In genomic region chr3:62277470-62277869, GRCh38 we compare ENCODE assay signal across 1 cellular context.
TF ChIP-seq lines count a peak whose summit lies in the region.

No MANE protein-coding gene starts in this region.

TF ChIP-seq in SK-N-SH, 30 proteins besides CTCF, POLR2A, EP300 and RAD21 (continued from another document):
- TF ChIP-seq, protein P1, sequence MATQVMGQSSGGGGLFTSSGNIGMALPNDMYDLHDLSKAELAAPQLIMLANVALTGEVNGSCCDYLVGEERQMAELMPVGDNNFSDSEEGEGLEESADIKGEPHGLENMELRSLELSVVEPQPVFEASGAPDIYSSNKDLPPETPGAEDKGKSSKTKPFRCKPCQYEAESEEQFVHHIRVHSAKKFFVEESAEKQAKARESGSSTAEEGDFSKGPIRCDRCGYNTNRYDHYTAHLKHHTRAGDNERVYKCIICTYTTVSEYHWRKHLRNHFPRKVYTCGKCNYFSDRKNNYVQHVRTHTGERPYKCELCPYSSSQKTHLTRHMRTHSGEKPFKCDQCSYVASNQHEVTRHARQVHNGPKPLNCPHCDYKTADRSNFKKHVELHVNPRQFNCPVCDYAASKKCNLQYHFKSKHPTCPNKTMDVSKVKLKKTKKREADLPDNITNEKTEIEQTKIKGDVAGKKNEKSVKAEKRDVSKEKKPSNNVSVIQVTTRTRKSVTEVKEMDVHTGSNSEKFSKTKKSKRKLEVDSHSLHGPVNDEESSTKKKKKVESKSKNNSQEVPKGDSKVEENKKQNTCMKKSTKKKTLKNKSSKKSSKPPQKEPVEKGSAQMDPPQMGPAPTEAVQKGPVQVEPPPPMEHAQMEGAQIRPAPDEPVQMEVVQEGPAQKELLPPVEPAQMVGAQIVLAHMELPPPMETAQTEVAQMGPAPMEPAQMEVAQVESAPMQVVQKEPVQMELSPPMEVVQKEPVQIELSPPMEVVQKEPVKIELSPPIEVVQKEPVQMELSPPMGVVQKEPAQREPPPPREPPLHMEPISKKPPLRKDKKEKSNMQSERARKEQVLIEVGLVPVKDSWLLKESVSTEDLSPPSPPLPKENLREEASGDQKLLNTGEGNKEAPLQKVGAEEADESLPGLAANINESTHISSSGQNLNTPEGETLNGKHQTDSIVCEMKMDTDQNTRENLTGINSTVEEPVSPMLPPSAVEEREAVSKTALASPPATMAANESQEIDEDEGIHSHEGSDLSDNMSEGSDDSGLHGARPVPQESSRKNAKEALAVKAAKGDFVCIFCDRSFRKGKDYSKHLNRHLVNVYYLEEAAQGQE (IDR thresholded peaks at IDR 0.05; ENCODE audit: low read depth, low read length), result no peak
- TF ChIP-seq FOSL2 (IDR thresholded peaks at IDR 0.05; ENCODE audit: borderline replicate concordance, low read depth) (no peak), TAF1 (IDR thresholded peaks at IDR 0.05; ENCODE audit: borderline replicate concordance, low read depth, low read length) (no peak), SMC3 (IDR thresholded peaks at IDR 0.05; ENCODE audit: low read depth, low read length) (no peak), TEAD4 (IDR thresholded peaks at IDR 0.05; ENCODE audit: borderline replicate concordance, insufficient read depth) (no peak), CHD2 (IDR thresholded peaks at IDR 0.05; ENCODE audit: low read length, partially characterized antibody) (peak; percentile 46), POLR2AphosphoS5 (IDR thresholded peaks at IDR 0.05; ENCODE audit: low read depth, low read length) (no peak)
